30 cellular contexts compared by ENCODE assay signal in genomic region chr14:50453869-50454268, GRCh38. TPM values are rescaled to one million over a fixed set of nuclear protein-coding genes. Genes with fewer than 3 reads are reported as not detected.
DNase-seq lines count a peak whose midpoint lies in the region; ATAC-seq, FAIRE-seq and TF ChIP-seq lines count a peak whose summit lies in the region.
"Had no signal": no experiment of that assay in that cellular context is flagged by ENCODE, and none has a peak within 500 bp of the region (broad histone marks: within the 10 kb centered on the region; RNA-seq: fewer than 3 reads in every experiment).

No MANE protein-coding gene starts in this region.

- H4K20me1 ChIP-seq in PC-3 (ENCODE audit: low read length) (peaks cover 20% of the 10 kb centered on the region; the same call in 1 of the 2 replicates), keratinocyte (ENCODE audit: control insufficient read depth, extremely low read depth, insufficient read depth, low read length) (no peaks in the 10 kb centered on the region), smooth muscle cell (ENCODE audit: low read depth) (peaks cover 4% of the 10 kb centered on the region)
- H4K20me1 ChIP-seq: BLaER1 treated with 17β-estradiol and CSF1 and Interleukin-3, amounts not matched to agents 10 nM and 100 nM had no signal

- POLR2A ChIA-PET in PC-3 (lab: Charles Lee; ENCODE audit: unreplicated experiment) = no interaction called here

- H3K4me2 ChIP-seq in PC-3 (ENCODE audit: low read length) (peak overlapping the region; percentile 62), keratinocyte (ENCODE audit: control insufficient read depth, extremely low read depth, insufficient read depth, low read depth, low read length) (peak overlapping the region; percentile 55), smooth muscle cell (no peak overlapping the region)
- H3K4me2 ChIP-seq: BLaER1 treated with 17β-estradiol and CSF1 and Interleukin-3, amounts not matched to agents 10 nM and 100 nM had no signal

- H3K27me3 ChIP-seq in PC-3 (ENCODE audit: low read length) (no peaks in the 10 kb centered on the region), brain microvascular endothelial cell (replicated peaks) (no peaks in the 10 kb centered on the region), keratinocyte (ENCODE audit: control insufficient read depth, extremely low read depth, insufficient read depth, low read length) (no peaks in the 10 kb centered on the region), smooth muscle cell (ENCODE audit: low read depth) (no peaks in the 10 kb centered on the region)
- H3K27me3 ChIP-seq: BLaER1 treated with 17β-estradiol and CSF1 and Interleukin-3, amounts not matched to agents 10 nM and 100 nM; Peyer's patch; SJSA1; tibial artery had no signal

- peaks cover 16% of the 10 kb centered on the region for H3F3A ChIP-seq in PC-3 (ENCODE audit: low read length, unreplicated experiment)
- H3F3A ChIP-seq in smooth muscle cell (ENCODE audit: low read depth) = peaks cover 13% of the 10 kb centered on the region

- no TSS peak for BruUV-seq in PC-3 (replicated peaks; lab: Mats Ljungman, UMichigan)

- FAIRE-seq in keratinocyte (lab: Jason Lieb, UNC) = no peak

- H3K9me3 ChIP-seq in PC-3 (ENCODE audit: low read length) (no peaks in the 10 kb centered on the region), keratinocyte (ENCODE audit: control insufficient read depth, low read depth, low read length) (no peaks in the 10 kb centered on the region), smooth muscle cell (replicated peaks; ENCODE audit: low read depth) (no peaks in the 10 kb centered on the region)
- H3K9me3 ChIP-seq: Peyer's patch, psoas muscle, SJSA1, tibial artery had no signal

- peak overlapping the region; percentile 16 for H3K9ac ChIP-seq in PC-3 (ENCODE audit: low read length)
- H3K9ac ChIP-seq in keratinocyte (ENCODE audit: control insufficient read depth, extremely low read depth, insufficient read depth, low read length) = peak overlapping the region; percentile 68
- H3K9ac ChIP-seq in smooth muscle cell (ENCODE audit: low read depth) = peak overlapping the region; percentile 43
- H3K9ac ChIP-seq: BLaER1 treated with 17β-estradiol and CSF1 and Interleukin-3, amounts not matched to agents 10 nM and 100 nM had no signal

- peaks cover 31% of the 10 kb centered on the region for H3K4me1 ChIP-seq in PC-3 (ENCODE audit: insufficient read depth, low read length)
- H3K4me1 ChIP-seq in keratinocyte (ENCODE audit: control insufficient read depth, extremely low read depth, insufficient read depth, low read length) = peaks cover 19% of the 10 kb centered on the region
- no peaks in the 10 kb centered on the region for H3K4me1 ChIP-seq in smooth muscle cell (ENCODE audit: low read depth)
- H3K4me1 ChIP-seq: BLaER1 treated with 17β-estradiol and CSF1 and Interleukin-3, amounts not matched to agents 10 nM and 100 nM; Peyer's patch; psoas muscle; SJSA1; tibial artery had no signal

- ATAC-seq in PC-3 (no peak), GM19324 (IDR thresholded peaks at IDR 0.05; ENCODE audit: low FRiP score, unreplicated experiment) (no peak)
- ATAC-seq: activated CD8-positive, alpha-beta T cell treated with anti-CD3 and anti-CD28 coated beads, Interleukin-2, amount 10 ng/mL, durations not matched to agents 7 days and 5 days; left colon; psoas muscle; stimulated activated naive CD8-positive, alpha-beta T cell treated with anti-CD3 and anti-CD28 coated beads, Interleukin-15, amount 100 ng/mL, for 72 hours; T-helper 17 cell had no signal

- peak overlapping the region; percentile 94 for H3K27ac ChIP-seq in PC-3 (ENCODE audit: low read length)
- H3K27ac ChIP-seq in brain microvascular endothelial cell = peak overlapping the region; percentile 54
- peak overlapping the region; percentile 97 for H3K27ac ChIP-seq in keratinocyte (ENCODE audit: control insufficient read depth, insufficient read depth, low read length)
- peak overlapping the region; percentile 88 for H3K27ac ChIP-seq in smooth muscle cell (ENCODE audit: low read depth)
- H3K27ac ChIP-seq: BLaER1 treated with 17β-estradiol and CSF1 and Interleukin-3, amounts not matched to agents 10 nM and 100 nM; Peyer's patch; psoas muscle; SJSA1; tibial artery had no signal

- in situ Hi-C loops in brain microvascular endothelial cell (cut with HindIII; ENCODE audit: low pct_ligation_motif_present, low sequenced_read_pairs) = no loop called here

- TF ChIP-seq CTCF in PC-3 (conservative IDR thresholded peaks at IDR 0.05; ENCODE audit: low read depth, low read length) (no peak), brain microvascular endothelial cell (IDR thresholded peaks at IDR 0.05; ENCODE audit: low read depth, low read length, missing control alignments) (no peak), keratinocyte (optimal IDR thresholded peaks at IDR 0.05 in 1 of 3, IDR thresholded peaks at IDR 0.05 in 1 of 3, conservative IDR thresholded peaks at IDR 0.05 in 1 of 3; ENCODE audit: extremely low read depth in 1 of 3, insufficient read depth in 2 of 3, low read length in 3 of 3) (no peak), smooth muscle cell (IDR thresholded peaks at IDR 0.05; ENCODE audit: borderline replicate concordance, insufficient read depth, poor library complexity, severe bottlenecking) (no peak), lower leg skin (IDR thresholded peaks at IDR 0.05) (no peak)

- WGBS in smooth muscle cell (ENCODE audit: low lambda C conversion rate) = 96% methylated on average over 2 of the region's 2 CpGs
- WGBS in lower leg skin, 2 donors = 99% methylated on average over 2 of the region's 2 CpGs

- DNase-seq in PC-3 (no peak), brain microvascular endothelial cell (no peak), keratinocyte (ENCODE audit: low read depth, low spot score) (no peak), smooth muscle cell (lab: John Stamatoyannopoulos, UW; ENCODE audit: unreplicated experiment) (no peak), AML-193 (lab: John Stamatoyannopoulos, UW) (no peak), lower leg skin (ENCODE audit: low spot score in 2 of 2) (no peak)
- DNase-seq: activated CD4-positive, CD25-positive, alpha-beta regulatory T cell treated with anti-CD3 and anti-CD28 coated beads, Interleukin-2, amount 50 U/mL, for 72 hours; activated CD8-positive, alpha-beta T cell treated with anti-CD3 and anti-CD28 coated beads, Interleukin-2, amount 10 ng/mL, durations not matched to agents 7 days and 5 days; activated effector memory CD4-positive, alpha-beta T cell treated with anti-CD3 and anti-CD28 coated beads, Interleukin-2, amount 50 U/mL, for 16 hours; activated naive CD8-positive, alpha-beta T cell treated with anti-CD3 and anti-CD28 coated beads, Interleukin-2, amount 10 ng/mL, durations not matched to agents 7 days and 5 days; cerebellar nuclear complex; COR-L47; DMS53; GDM1; H7; left colon; naive B cell; NCI-H1092; NCI-H1694 treated with DMSO at 0.1 percent for 48 hours; NCI-H2171 treated with DMSO at 0.1 percent for 48 hours; NCI-H510A treated with DMSO at 0.1 percent for 48 hours; Peyer's patch; psoas muscle; stimulated activated naive CD8-positive, alpha-beta T cell treated with anti-CD3 and anti-CD28 coated beads, Interleukin-15, amount 100 ng/mL, for 72 hours; T-helper 17 cell; tibial artery had no signal

- intact Hi-C loops in PC-3 (cut with micrococcal nuclease) = loop anchor here (1.0 to 5.0 kb wide), 4 partner anchors 21 to 112 kb away; no protein-coding TSS in a partner anchor
- intact Hi-C loops in lower leg skin (cut with DNase I; ENCODE audit: low total_unique reads) = no loop called here

- dilution Hi-C loops in keratinocyte (cut with MboI; ENCODE audit: extremely low pct_ligation_motif_present, low sequenced_read_pairs) = no loop called here

- peaks cover 45% of the 10 kb centered on the region for H3K36me3 ChIP-seq in PC-3 (ENCODE audit: low read depth, low read length)
- H3K36me3 ChIP-seq in brain microvascular endothelial cell (replicated peaks) = peaks cover 38% of the 10 kb centered on the region
- peaks cover 6 to 15% of the 10 kb centered on the region in 2 experiments for H3K36me3 ChIP-seq in keratinocyte (ENCODE audit: control insufficient read depth in 2 of 2, extremely low read depth in 1 of 2, insufficient read depth in 2 of 2, low read length in 2 of 2)
- H3K36me3 ChIP-seq in smooth muscle cell (ENCODE audit: low read depth) = peaks cover 40% of the 10 kb centered on the region

- H2AFZ ChIP-seq in PC-3 (ENCODE audit: low read length) = no peak overlapping the region
- H2AFZ ChIP-seq in keratinocyte (ENCODE audit: control insufficient read depth, low read length) = no peak overlapping the region
- no peak overlapping the region for H2AFZ ChIP-seq in smooth muscle cell (ENCODE audit: low read depth)

- H3K4me3 ChIP-seq in PC-3 (ENCODE audit: low read length) = no peak overlapping the region
- no peak overlapping the region for H3K4me3 ChIP-seq in brain microvascular endothelial cell (ENCODE audit: low read depth, low read length)
- no peak overlapping the region for H3K4me3 ChIP-seq in keratinocyte (ENCODE audit: control insufficient read depth in 2 of 3, extremely low read depth in 1 of 3, insufficient read depth in 2 of 3, low read depth in 1 of 3, low read length in 3 of 3)
- H3K4me3 ChIP-seq in smooth muscle cell = no peak overlapping the region
- H3K4me3 ChIP-seq in lower leg skin (ENCODE audit: low read depth, poor library complexity, severe bottlenecking) = no peak overlapping the region
- H3K4me3 ChIP-seq: BLaER1 treated with 17β-estradiol and CSF1 and Interleukin-3, amounts not matched to agents 10 nM and 100 nM; Peyer's patch; psoas muscle; SJSA1; skin epidermis; tibial artery had no signal

- H3K9me1 ChIP-seq in keratinocyte (ENCODE audit: control insufficient read depth, extremely low read depth, insufficient read depth, low read length) = peaks cover 3% of the 10 kb centered on the region

- CTCF ChIA-PET in PC-3 (lab: Charles Lee) = no interaction called here

- TF ChIP-seq POLR2A in lower leg skin (IDR thresholded peaks at IDR 0.05) = no peak

- H3K79me2 ChIP-seq in PC-3 (ENCODE audit: low read length) (no peaks in the 10 kb centered on the region), keratinocyte (ENCODE audit: control insufficient read depth, insufficient read depth, low read length) (no peaks in the 10 kb centered on the region), smooth muscle cell (ENCODE audit: low read depth) (no peaks in the 10 kb centered on the region)

- H3K9me2 ChIP-seq in PC-3 (replicated peaks; ENCODE audit: low read length) = no peaks in the 10 kb centered on the region

RNA-seq across cellular contexts. Expression of gene CDKL1, which starts 57.2 kb away (rescaled TPM):
- total RNA-seq in PC-3 (2014; rRNA removed) (7.1 and 14.4 TPM in 2 replicates), smooth muscle cell (3.0 and 4.9 TPM in 2 replicates), lower leg skin (10 to 100 TPM in 1 of 4 donors, 1 to 10 TPM in 3; 1.5 to 12.5 (median 3.9) TPM)
- polyA plus RNA-seq in keratinocyte (1.7 to 4.7 TPM (median 2.0 TPM) in 3 replicates), smooth muscle cell (1.6 and 1.7 TPM in 2 replicates)
- 2.1 TPM for polyA plus RNA-seq in keratinocyte (2011; ENCODE audit: low read depth)
- 1.3 and 2.6 TPM in 2 replicates for polyA plus RNA-seq in keratinocyte (2011; cell fraction: cytosol; rRNA removed)
- 2.8 and 3.6 TPM in 2 replicates for polyA plus RNA-seq in keratinocyte (2011; cell fraction: nucleus; rRNA removed)
- polyA plus RNA-seq in keratinocyte (2012; ENCODE audit: low replicate concordance) = 5.0 and 9.3 TPM in 2 replicates
- polyA minus RNA-seq in keratinocyte = 0.13 to 9.4 TPM (median 3.2 TPM) in 3 replicates
- 5.9 TPM for polyA minus RNA-seq in keratinocyte (2011; cell fraction: cytosol; rRNA and poly(A)+ RNA removed)
- polyA minus RNA-seq in keratinocyte (2011; cell fraction: nucleus; rRNA and poly(A)+ RNA removed) = 3.6 and 4.3 TPM in 2 replicates

Comparison
In these comparisons a context has a peak if more than half of its experiments do, and no peak if none do; other contexts are left out.
1. H3K9ac ChIP-seq: peak in every context shown above with its lines; median percentile 68 in keratinocyte; 43 in smooth muscle cell; 16 in PC-3.